Comparison of ENCODE assay signal across 8 cellular contexts in the genomic region with DNA sequence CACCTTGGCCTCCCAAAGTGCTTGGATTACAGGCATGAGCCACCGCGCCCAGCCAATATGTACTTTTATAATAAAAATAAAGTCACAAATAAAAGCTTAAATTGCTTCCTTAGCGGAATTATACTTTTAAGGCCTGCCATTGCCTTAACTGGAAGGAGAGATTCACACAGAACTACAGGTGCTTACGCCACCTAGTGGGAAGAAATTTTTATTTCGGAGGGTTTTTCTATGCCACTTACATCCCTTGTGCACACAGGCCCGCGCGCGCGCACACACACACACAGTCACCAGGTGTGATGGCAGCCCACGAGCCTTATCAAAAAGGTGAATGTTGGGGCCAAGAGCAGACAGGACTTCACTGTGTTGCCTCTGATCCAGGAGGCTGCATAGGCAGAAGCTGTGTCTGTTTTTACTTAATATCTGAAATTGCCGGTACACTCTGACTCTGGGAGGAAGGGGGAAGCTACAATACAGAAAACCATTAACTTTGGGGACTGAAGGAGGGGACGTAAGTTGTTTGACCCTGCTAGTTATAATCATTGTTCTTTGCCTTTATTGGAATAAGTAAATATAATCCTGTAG.
DNase-seq lines count a peak whose midpoint lies in the region; ATAC-seq and TF ChIP-seq lines count a peak whose summit lies in the region.

No MANE protein-coding gene starts in this region.

- H2BK12ac ChIP-seq in mesenchymal stem cell (ENCODE audit: low read length in 2 of 2): no peak overlapping the region

- peak; percentile 36 for ATAC-seq in activated CD8-positive, alpha-beta memory T cell treated with anti-CD3 and anti-CD28 coated beads, Interleukin-2, amount 10 ng/mL, durations not matched to agents 7 days and 5 days
- no peak for ATAC-seq in GM21515 (IDR thresholded peaks at IDR 0.05; ENCODE audit: unreplicated experiment)

- H2BK5ac ChIP-seq in mesenchymal stem cell (ENCODE audit: low read depth, low read length, poor library complexity, severe bottlenecking): no peak overlapping the region

- H3K4ac ChIP-seq in mesenchymal stem cell (ENCODE audit: low read depth in 1 of 2, low read length in 2 of 2): no peak overlapping the region

- no peaks in the 10 kb centered on the region for H3K36me3 Mint-ChIP-seq in activated CD8-positive, alpha-beta memory T cell treated with anti-CD3 and anti-CD28 coated beads, Interleukin-2, amount 10 ng/mL, durations not matched to agents 7 days and 5 days

- no peak overlapping the region for H2AK5ac ChIP-seq in mesenchymal stem cell (ENCODE audit: low read length, severe bottlenecking)

- no peak overlapping the region for H3K4me2 ChIP-seq in mesenchymal stem cell (ENCODE audit: low read length, poor library complexity, severe bottlenecking)

- H3K14ac ChIP-seq in mesenchymal stem cell (ENCODE audit: low read length in 2 of 2): no peak overlapping the region

- no peak for TF ChIP-seq POLR2A in tibial nerve (IDR thresholded peaks at IDR 0.05)

- CTCF ChIA-PET in activated CD8-positive, alpha-beta memory T cell treated with anti-CD3 and anti-CD28 coated beads, Interleukin-2, amount 10 ng/mL, durations not matched to agents 7 days and 5 days (lab: Charles Lee): interaction anchor here (0.7 to 1.6 kb wide), 10 partner anchors 44 to 847 kb away, joined by 3 to 9 read pairs (median 3); no protein-coding TSS in a partner anchor

- H3K9me3 ChIP-seq in mesenchymal stem cell (ENCODE audit: control insufficient read depth, low read length) (no peaks in the 10 kb centered on the region), tibial nerve (no peaks in the 10 kb centered on the region)

- H3K27ac ChIP-seq in epithelial cell of prostate (no peak overlapping the region), mesenchymal stem cell (ENCODE audit: low read length, poor library complexity, severe bottlenecking) (no peak overlapping the region), tibial nerve (no peak overlapping the region)

- H3K27ac Mint-ChIP-seq in activated CD8-positive, alpha-beta memory T cell treated with anti-CD3 and anti-CD28 coated beads, Interleukin-2, amount 10 ng/mL, durations not matched to agents 7 days and 5 days: no peak overlapping the region

- H2AFZ ChIP-seq in mesenchymal stem cell (ENCODE audit: low read depth, low read length): no peak overlapping the region

- TF ChIP-seq CTCF in tibial nerve (IDR thresholded peaks at IDR 0.05): peak; percentile 37 to 59 (median 50)

- H4K8ac ChIP-seq in mesenchymal stem cell (ENCODE audit: low read length): no peak overlapping the region

- H2BK120ac ChIP-seq in mesenchymal stem cell (ENCODE audit: low read depth, low read length): no peak overlapping the region

- WGBS in mesenchymal stem cell: 68% methylated on average over 13 of the region's 13 CpGs
- WGBS in tibial nerve, 2 donors: 61 to 70% methylated on average over 13 of the region's 13 CpGs

- H3K4me1 Mint-ChIP-seq in activated CD8-positive, alpha-beta memory T cell treated with anti-CD3 and anti-CD28 coated beads, Interleukin-2, amount 10 ng/mL, durations not matched to agents 7 days and 5 days: peaks cover 4% of the 10 kb centered on the region

- H3K36me3 ChIP-seq in mesenchymal stem cell (ENCODE audit: control insufficient read depth in 1 of 2, insufficient read depth in 2 of 2, low read depth in 1 of 2, low read length in 2 of 2): no peaks in the 10 kb centered on the region
- H3K36me3 ChIP-seq in tibial nerve: no peaks in the 10 kb centered on the region

- H3K9me3 Mint-ChIP-seq in activated CD8-positive, alpha-beta memory T cell treated with anti-CD3 and anti-CD28 coated beads, Interleukin-2, amount 10 ng/mL, durations not matched to agents 7 days and 5 days (ENCODE audit: low read depth): no peaks in the 10 kb centered on the region

- H3K4me1 ChIP-seq in mesenchymal stem cell (ENCODE audit: control insufficient read depth, insufficient read depth, low read depth, low read length): no peaks in the 10 kb centered on the region
- peaks cover 0 to 24% (median 0%) of the 10 kb centered on the region in 4 donors for H3K4me1 ChIP-seq in tibial nerve

- H3K27me3 Mint-ChIP-seq in activated CD8-positive, alpha-beta memory T cell treated with anti-CD3 and anti-CD28 coated beads, Interleukin-2, amount 10 ng/mL, durations not matched to agents 7 days and 5 days: peaks cover 11% of the 10 kb centered on the region

- no peak overlapping the region for H3K18ac ChIP-seq in mesenchymal stem cell (ENCODE audit: low read depth in 1 of 2, low read length in 2 of 2)

- no peak overlapping the region for H3K23ac ChIP-seq in mesenchymal stem cell (ENCODE audit: low read length in 2 of 2)

- H3K27me3 ChIP-seq in mesenchymal stem cell (ENCODE audit: control insufficient read depth in 1 of 2, insufficient read depth in 1 of 2, low read length in 2 of 2) (no peaks in the 10 kb centered on the region), tibial nerve (no peaks in the 10 kb centered on the region)

- peak; percentile 42 for DNase-seq in activated CD8-positive, alpha-beta memory T cell treated with anti-CD3 and anti-CD28 coated beads, Interleukin-2, amount 10 ng/mL, durations not matched to agents 7 days and 5 days
- no peak for DNase-seq in activated CD8-positive, alpha-beta memory T cell treated with anti-CD3 and anti-CD28 coated beads for 24 hours
- peak; percentile 72 for DNase-seq in NAMALWA (ENCODE audit: low spot score)
- peak; percentile 53 for DNase-seq in SKM-1 treated with dmso at 0.1 percent for 144 hours (lab: John Stamatoyannopoulos, UW; ENCODE audit: unreplicated experiment)
- DNase-seq in epithelial cell of prostate (ENCODE audit: low read depth, low spot score): peak; percentile 16
- peak; percentile 70 for DNase-seq in mesenchymal stem cell
- DNase-seq in tibial nerve (ENCODE audit: low spot score in 2 of 2): peak in 1 of 2 donors; percentile 65

- no peak overlapping the region for H3K4me3 ChIP-seq in mesenchymal stem cell (ENCODE audit: insufficient read depth in 1 of 2, low read depth in 1 of 2, low read length in 2 of 2)
- H3K4me3 ChIP-seq in tibial nerve: no peak overlapping the region

- H3K4me3 Mint-ChIP-seq in activated CD8-positive, alpha-beta memory T cell treated with anti-CD3 and anti-CD28 coated beads, Interleukin-2, amount 10 ng/mL, durations not matched to agents 7 days and 5 days: no peak overlapping the region

- no peak overlapping the region for H2BK15ac ChIP-seq in mesenchymal stem cell (ENCODE audit: low read depth, poor library complexity, severe bottlenecking)

- no peaks in the 10 kb centered on the region for H3K79me1 ChIP-seq in mesenchymal stem cell (replicated peaks; ENCODE audit: low read length, poor library complexity, severe bottlenecking)

- H3K9ac ChIP-seq in mesenchymal stem cell (ENCODE audit: low read length): no peak overlapping the region

- TF ChIP-seq EP300 in tibial nerve (IDR thresholded peaks at IDR 0.05): no peak

- no peak overlapping the region for H4K91ac ChIP-seq in mesenchymal stem cell (ENCODE audit: low read length)
